Comparison of ENCODE assay signal across 1 cellular context in the genomic region with DNA sequence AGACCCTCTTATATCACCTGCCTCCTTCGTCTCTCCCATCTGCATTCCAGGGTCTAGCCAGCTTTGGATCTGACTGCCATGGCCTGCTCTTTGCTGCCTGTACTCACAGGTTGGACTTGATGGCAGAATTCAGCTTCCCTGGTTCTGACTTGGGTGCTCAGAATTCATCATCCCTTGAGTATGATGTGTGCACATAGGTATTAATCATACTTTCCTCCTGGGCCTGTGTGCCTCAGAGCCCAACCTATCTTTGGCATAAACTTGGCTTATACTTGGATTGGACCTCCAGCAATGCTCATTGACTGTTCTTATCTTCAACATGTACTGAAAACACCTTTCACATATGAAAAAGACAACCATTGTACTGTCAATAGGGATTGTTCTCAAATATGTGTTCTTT.
TF ChIP-seq lines count a peak whose summit lies in the region.

No MANE protein-coding gene starts in this region.

TF ChIP-seq in IMR-90, 13 proteins besides CTCF, POLR2A, EP300 and RAD21 (continued from another document):
- TF ChIP-seq RFX5 (IDR thresholded peaks at IDR 0.05; ENCODE audit: low read depth, low read length), result no peak
- TF ChIP-seq ELK1 (IDR thresholded peaks at IDR 0.05; ENCODE audit: borderline replicate concordance, low read depth, low read length), result no peak
